In the genomic region with DNA sequence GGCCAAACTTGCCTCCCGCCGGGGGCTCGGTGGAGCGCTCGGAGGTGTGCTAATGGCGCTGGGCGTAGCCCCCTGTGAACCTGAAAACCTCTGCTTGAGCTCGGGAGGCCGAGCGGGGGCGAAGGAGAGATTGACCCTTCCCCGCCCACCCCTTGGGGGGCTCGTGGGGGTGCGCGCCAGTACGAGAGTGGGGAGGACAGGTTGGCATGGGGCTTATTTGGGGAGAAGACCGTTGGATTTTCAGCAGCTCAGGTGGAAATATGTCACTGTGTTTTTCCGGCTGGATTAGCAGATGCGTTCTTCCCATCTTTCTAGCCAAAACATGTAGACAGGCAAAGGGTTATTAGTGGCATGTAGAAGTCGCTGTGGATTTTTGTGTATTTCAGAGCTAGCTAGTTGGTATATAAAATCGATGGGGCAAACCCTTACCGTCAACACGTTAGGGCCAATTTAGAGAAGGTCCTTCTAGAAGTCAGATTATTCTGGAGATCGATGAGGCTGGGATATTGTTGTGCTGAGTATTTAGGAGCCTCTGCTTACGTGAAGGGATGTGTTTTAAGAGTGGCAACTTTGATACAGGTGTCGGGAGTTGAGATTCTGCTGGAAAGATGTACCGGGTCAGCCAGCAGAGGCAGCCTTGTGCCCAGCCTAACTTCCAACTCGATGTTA, we compare ENCODE assay signal across 8 cellular contexts. TPM values are rescaled to one million over a fixed set of nuclear protein-coding genes. Genes with fewer than 3 reads are reported as not detected.
DNase-seq lines count a peak whose midpoint lies in the region; ATAC-seq and TF ChIP-seq lines count a peak whose summit lies in the region.

No MANE protein-coding gene starts in this region.

- H3K36me3 Mint-ChIP-seq in activated naive CD4-positive, alpha-beta T cell treated with anti-CD3 and anti-CD28 coated beads for 36 hours (ENCODE audit: low read depth): peaks cover 12% of the 10 kb centered on the region

- TF ChIP-seq CTCF in GM20000 (IDR thresholded peaks at IDR 0.05; ENCODE audit: extremely low read depth, missing control alignments) (peak; percentile 66), neutrophil (IDR thresholded peaks at IDR 0.05) (no peak)

- H3K27me3 ChIP-seq in neutrophil: no peaks in the 10 kb centered on the region

- H3K4me1 Mint-ChIP-seq in activated naive CD4-positive, alpha-beta T cell treated with anti-CD3 and anti-CD28 coated beads for 36 hours (ENCODE audit: low read depth): peaks cover 54% of the 10 kb centered on the region

- CTCF ChIA-PET in activated naive CD4-positive, alpha-beta T cell treated with anti-CD3 and anti-CD28 coated beads for 36 hours (lab: Charles Lee): interaction anchor here (0.7 to 6.3 kb wide), 24 partner anchors 10 to 453 kb away, joined by 3 to 52 read pairs (median 5); a partner anchor contains a TSS

- peak; percentile 22 for ATAC-seq in HG03575 (IDR thresholded peaks at IDR 0.05; ENCODE audit: extremely low read depth, insufficient number of reproducible peaks, low FRiP score, unreplicated experiment)

- H3K9me3 Mint-ChIP-seq in activated naive CD4-positive, alpha-beta T cell treated with anti-CD3 and anti-CD28 coated beads for 36 hours: no peaks in the 10 kb centered on the region

- H3K36me3 ChIP-seq in neutrophil: no peaks in the 10 kb centered on the region

- H3K4me3 Mint-ChIP-seq in activated naive CD4-positive, alpha-beta T cell treated with anti-CD3 and anti-CD28 coated beads for 36 hours: peak overlapping the region; percentile 73

- no peaks in the 10 kb centered on the region for H3K27me3 Mint-ChIP-seq in activated naive CD4-positive, alpha-beta T cell treated with anti-CD3 and anti-CD28 coated beads for 36 hours (ENCODE audit: low read depth)

- peak overlapping the region; percentile 77 to 94 for H3K4me3 ChIP-seq in neutrophil (ENCODE audit: low read depth in 1 of 2, low read length in 1 of 2)

- H3K27ac ChIP-seq in neutrophil: peak overlapping the region; percentile 87

- intact Hi-C loops in activated naive CD4-positive, alpha-beta T cell treated with anti-CD3 and anti-CD28 coated beads for 36 hours (cut with micrococcal nuclease): loop anchor here (1.0 to 5.0 kb wide), 7 partner anchors 68 to 1476 kb away; a partner anchor contains a TSS

- no peaks in the 10 kb centered on the region for H3K9me3 ChIP-seq in neutrophil

- DNase-seq in DMS79 treated with DMSO at 0.1 percent for 48 hours (lab: John Stamatoyannopoulos, UW) (peak; percentile 74), GM20000 (ENCODE audit: low spot score) (peak; percentile 67), OCI-M1 (lab: John Stamatoyannopoulos, UW) (peak; percentile 81), globus pallidus (ENCODE audit: low spot score) (peak; percentile 83), ecto neural progenitor cell (ENCODE audit: low spot score) (no peak)
- peak; percentile 63 for DNase-seq in activated naive CD4-positive, alpha-beta T cell treated with anti-CD3 and anti-CD28 coated beads for 36 hours

- peak overlapping the region; percentile 72 for H3K27ac Mint-ChIP-seq in activated naive CD4-positive, alpha-beta T cell treated with anti-CD3 and anti-CD28 coated beads for 36 hours

- peaks cover 39 to 43% of the 10 kb centered on the region in 2 experiments for H3K4me1 ChIP-seq in neutrophil (ENCODE audit: control insufficient read depth in 1 of 2, insufficient read depth in 1 of 2, low read depth in 1 of 2, low read length in 1 of 2)

RNA-seq across cellular contexts. Expression of a gene that starts 0.5 kb away (rescaled TPM):
- total RNA-seq in activated naive CD4-positive, alpha-beta T cell treated with anti-CD3 and anti-CD28 coated beads for 36 hours: 10 to 100 TPM; 39.2 to 43.1 TPM

RNA-seq across cellular contexts. Expression of a gene that starts 41.9 kb away (rescaled TPM):
- not detected for total RNA-seq in activated naive CD4-positive, alpha-beta T cell treated with anti-CD3 and anti-CD28 coated beads for 36 hours
